1 cellular context compared by ENCODE assay signal in the genomic region with DNA sequence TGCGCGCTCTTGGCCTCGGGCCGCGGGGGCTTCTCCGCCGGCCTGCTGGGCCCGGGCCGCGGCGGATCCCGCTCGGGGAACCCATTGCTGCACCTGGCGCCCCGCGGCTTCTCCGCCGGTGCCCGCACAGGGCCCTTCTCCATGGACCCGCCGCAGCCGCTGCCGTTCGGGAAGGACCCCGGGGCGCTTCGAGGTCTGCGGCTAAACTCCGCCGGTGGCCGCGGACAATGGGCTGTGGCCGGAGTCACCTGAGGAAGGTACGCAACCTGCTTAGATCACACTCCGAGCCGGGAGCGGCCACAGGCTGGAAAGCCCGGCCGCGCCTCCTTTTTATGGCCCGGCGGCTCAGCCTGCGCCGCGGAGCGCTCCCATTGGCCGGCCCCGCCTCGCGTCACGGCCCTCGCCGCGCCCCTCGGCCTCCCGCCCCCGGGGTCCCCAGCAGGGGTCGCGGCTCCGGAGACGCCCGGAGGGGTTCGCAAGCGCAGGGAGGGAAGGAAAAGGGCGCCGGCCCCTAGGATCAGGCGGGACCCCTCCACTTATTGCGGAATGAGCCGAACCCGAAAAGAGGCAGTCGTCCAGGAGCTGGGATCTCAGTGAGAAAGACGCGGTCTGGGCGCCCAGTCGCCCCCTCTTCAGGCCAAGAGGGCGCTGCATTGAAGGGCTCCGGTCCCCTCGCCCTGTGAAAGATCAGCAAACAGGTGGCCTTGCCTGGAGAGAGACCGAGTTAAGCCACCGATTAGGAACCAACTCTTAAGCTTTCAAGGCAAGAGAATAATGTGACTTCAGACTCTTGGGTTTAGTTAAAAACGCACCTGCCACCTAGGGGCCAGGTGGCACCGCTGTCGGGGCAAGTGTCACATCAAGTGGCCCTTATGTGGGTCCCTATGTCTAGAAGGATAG.
TF ChIP-seq lines count a peak whose summit lies in the region.

A gene with protein sequence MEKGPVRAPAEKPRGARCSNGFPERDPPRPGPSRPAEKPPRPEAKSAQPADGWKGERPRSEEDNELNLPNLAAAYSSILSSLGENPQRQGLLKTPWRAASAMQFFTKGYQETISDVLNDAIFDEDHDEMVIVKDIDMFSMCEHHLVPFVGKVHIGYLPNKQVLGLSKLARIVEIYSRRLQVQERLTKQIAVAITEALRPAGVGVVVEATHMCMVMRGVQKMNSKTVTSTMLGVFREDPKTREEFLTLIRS (minus strand): TSS at position 306 of the 900 bp plus-strand sequence. CDS start 163 bp downstream, at position 143.

TF ChIP-seq in HepG2, 621 proteins besides CTCF, POLR2A, EP300 and RAD21 (continued from another document and continues in another):
- TF ChIP-seq, protein P1, sequence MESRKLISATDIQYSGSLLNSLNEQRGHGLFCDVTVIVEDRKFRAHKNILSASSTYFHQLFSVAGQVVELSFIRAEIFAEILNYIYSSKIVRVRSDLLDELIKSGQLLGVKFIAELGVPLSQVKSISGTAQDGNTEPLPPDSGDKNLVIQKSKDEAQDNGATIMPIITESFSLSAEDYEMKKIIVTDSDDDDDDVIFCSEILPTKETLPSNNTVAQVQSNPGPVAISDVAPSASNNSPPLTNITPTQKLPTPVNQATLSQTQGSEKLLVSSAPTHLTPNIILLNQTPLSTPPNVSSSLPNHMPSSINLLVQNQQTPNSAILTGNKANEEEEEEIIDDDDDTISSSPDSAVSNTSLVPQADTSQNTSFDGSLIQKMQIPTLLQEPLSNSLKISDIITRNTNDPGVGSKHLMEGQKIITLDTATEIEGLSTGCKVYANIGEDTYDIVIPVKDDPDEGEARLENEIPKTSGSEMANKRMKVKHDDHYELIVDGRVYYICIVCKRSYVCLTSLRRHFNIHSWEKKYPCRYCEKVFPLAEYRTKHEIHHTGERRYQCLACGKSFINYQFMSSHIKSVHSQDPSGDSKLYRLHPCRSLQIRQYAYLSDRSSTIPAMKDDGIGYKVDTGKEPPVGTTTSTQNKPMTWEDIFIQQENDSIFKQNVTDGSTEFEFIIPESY (CRISPR knock-in tag; IDR thresholded peaks at IDR 0.05) = no peak
- TF ChIP-seq REL (CRISPR knock-in tag; conservative IDR thresholded peaks at IDR 0.05) (no peak), ARHGAP35 (CRISPR knock-in tag; IDR thresholded peaks at IDR 0.05; ENCODE audit: borderline replicate concordance) (no peak), MTF2 (CRISPR knock-in tag; IDR thresholded peaks at IDR 0.05; ENCODE audit: borderline replicate concordance) (no peak; the same call in 1 of the 2 replicates), ZNF558 (CRISPR knock-in tag; IDR thresholded peaks at IDR 0.05; ENCODE audit: borderline replicate concordance) (peak; percentile 82; the same call in 1 of the 2 replicates), PHF5A (CRISPR knock-in tag; IDR thresholded peaks at IDR 0.05; ENCODE audit: low read depth, unreplicated experiment) (no peak), SMAD1 (CRISPR knock-in tag; IDR thresholded peaks at IDR 0.05; ENCODE audit: borderline replicate concordance, low read depth) (no peak), EZH2 (conservative IDR thresholded peaks at IDR 0.05; ENCODE audit: low read depth, low read length) (no peak), PRPF4 (IDR thresholded peaks at IDR 0.05; ENCODE audit: low read depth, low read length, poor library complexity, severe bottlenecking) (no peak), ZNF441 (CRISPR knock-in tag; IDR thresholded peaks at IDR 0.05; ENCODE audit: borderline replicate concordance) (0 out of 2 replicates have a peak, but pooled peaks have one; percentile 7), RORA (CRISPR knock-in tag; IDR thresholded peaks at IDR 0.05) (no peak), ZNF850 (CRISPR knock-in tag; conservative IDR thresholded peaks at IDR 0.05) (no peak), ZNF333 (CRISPR knock-in tag; IDR thresholded peaks at IDR 0.05; ENCODE audit: borderline replicate concordance) (peak; percentile 24; the same call in 1 of the 2 replicates), ZNF33B (CRISPR knock-in tag; IDR thresholded peaks at IDR 0.05) (no peak), ZFY (CRISPR knock-in tag; IDR thresholded peaks at IDR 0.05) (peak; percentile 93), SNAPC2 (CRISPR knock-in tag; IDR thresholded peaks at IDR 0.05) (0 out of 2 replicates have a peak, but pooled peaks have one; percentile 6), RELA (CRISPR knock-in tag; IDR thresholded peaks at IDR 0.05) (no peak), KDM3A (CRISPR knock-in tag; IDR thresholded peaks at IDR 0.05; ENCODE audit: low read depth) (0 out of 2 replicates have a peak, but pooled peaks have one; percentile 8), POLR2G (IDR thresholded peaks at IDR 0.05; ENCODE audit: low read depth, low read length) (peak; percentile 99), ZNF670 (CRISPR knock-in tag; IDR thresholded peaks at IDR 0.05; ENCODE audit: borderline replicate concordance) (peak; percentile 43; the same call in 1 of the 2 replicates), HCFC1 (IDR thresholded peaks at IDR 0.05; ENCODE audit: low read depth, low read length) (no peak), ZNF180 (CRISPR knock-in tag; IDR thresholded peaks at IDR 0.05; ENCODE audit: borderline replicate concordance, low read depth) (no peak), DR1 (CRISPR knock-in tag; IDR thresholded peaks at IDR 0.05) (peak; percentile 83; the same call in 1 of the 2 replicates), ZNF432 (CRISPR knock-in tag; IDR thresholded peaks at IDR 0.05; ENCODE audit: borderline replicate concordance) (no peak)
- TF ChIP-seq, protein P2, sequence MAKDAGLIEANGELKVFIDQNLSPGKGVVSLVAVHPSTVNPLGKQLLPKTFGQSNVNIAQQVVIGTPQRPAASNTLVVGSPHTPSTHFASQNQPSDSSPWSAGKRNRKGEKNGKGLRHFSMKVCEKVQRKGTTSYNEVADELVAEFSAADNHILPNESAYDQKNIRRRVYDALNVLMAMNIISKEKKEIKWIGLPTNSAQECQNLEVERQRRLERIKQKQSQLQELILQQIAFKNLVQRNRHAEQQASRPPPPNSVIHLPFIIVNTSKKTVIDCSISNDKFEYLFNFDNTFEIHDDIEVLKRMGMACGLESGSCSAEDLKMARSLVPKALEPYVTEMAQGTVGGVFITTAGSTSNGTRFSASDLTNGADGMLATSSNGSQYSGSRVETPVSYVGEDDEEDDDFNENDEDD (CRISPR knock-in tag; IDR thresholded peaks at IDR 0.05; ENCODE audit: borderline replicate concordance) = peak; percentile 9; the same call in 1 of the 2 replicates
- TF ChIP-seq, protein P3, sequence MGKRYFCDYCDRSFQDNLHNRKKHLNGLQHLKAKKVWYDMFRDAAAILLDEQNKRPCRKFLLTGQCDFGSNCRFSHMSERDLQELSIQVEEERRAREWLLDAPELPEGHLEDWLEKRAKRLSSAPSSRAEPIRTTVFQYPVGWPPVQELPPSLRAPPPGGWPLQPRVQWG (CRISPR knock-in tag; IDR thresholded peaks at IDR 0.05; ENCODE audit: borderline replicate concordance, low read depth) = no peak
- TF ChIP-seq, protein P4, sequence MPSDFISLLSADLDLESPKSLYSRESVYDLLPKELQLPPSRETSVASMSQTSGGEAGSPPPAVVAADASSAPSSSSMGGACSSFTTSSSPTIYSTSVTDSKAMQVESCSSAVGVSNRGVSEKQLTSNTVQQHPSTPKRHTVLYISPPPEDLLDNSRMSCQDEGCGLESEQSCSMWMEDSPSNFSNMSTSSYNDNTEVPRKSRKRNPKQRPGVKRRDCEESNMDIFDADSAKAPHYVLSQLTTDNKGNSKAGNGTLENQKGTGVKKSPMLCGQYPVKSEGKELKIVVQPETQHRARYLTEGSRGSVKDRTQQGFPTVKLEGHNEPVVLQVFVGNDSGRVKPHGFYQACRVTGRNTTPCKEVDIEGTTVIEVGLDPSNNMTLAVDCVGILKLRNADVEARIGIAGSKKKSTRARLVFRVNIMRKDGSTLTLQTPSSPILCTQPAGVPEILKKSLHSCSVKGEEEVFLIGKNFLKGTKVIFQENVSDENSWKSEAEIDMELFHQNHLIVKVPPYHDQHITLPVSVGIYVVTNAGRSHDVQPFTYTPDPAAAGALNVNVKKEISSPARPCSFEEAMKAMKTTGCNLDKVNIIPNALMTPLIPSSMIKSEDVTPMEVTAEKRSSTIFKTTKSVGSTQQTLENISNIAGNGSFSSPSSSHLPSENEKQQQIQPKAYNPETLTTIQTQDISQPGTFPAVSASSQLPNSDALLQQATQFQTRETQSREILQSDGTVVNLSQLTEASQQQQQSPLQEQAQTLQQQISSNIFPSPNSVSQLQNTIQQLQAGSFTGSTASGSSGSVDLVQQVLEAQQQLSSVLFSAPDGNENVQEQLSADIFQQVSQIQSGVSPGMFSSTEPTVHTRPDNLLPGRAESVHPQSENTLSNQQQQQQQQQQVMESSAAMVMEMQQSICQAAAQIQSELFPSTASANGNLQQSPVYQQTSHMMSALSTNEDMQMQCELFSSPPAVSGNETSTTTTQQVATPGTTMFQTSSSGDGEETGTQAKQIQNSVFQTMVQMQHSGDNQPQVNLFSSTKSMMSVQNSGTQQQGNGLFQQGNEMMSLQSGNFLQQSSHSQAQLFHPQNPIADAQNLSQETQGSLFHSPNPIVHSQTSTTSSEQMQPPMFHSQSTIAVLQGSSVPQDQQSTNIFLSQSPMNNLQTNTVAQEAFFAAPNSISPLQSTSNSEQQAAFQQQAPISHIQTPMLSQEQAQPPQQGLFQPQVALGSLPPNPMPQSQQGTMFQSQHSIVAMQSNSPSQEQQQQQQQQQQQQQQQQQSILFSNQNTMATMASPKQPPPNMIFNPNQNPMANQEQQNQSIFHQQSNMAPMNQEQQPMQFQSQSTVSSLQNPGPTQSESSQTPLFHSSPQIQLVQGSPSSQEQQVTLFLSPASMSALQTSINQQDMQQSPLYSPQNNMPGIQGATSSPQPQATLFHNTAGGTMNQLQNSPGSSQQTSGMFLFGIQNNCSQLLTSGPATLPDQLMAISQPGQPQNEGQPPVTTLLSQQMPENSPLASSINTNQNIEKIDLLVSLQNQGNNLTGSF (CRISPR knock-in tag; IDR thresholded peaks at IDR 0.05) = no peak
- TF ChIP-seq, protein P5, sequence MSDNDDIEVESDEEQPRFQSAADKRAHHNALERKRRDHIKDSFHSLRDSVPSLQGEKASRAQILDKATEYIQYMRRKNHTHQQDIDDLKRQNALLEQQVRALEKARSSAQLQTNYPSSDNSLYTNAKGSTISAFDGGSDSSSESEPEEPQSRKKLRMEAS (IDR thresholded peaks at IDR 0.05) = peak; percentile 18
- TF ChIP-seq, protein P6, sequence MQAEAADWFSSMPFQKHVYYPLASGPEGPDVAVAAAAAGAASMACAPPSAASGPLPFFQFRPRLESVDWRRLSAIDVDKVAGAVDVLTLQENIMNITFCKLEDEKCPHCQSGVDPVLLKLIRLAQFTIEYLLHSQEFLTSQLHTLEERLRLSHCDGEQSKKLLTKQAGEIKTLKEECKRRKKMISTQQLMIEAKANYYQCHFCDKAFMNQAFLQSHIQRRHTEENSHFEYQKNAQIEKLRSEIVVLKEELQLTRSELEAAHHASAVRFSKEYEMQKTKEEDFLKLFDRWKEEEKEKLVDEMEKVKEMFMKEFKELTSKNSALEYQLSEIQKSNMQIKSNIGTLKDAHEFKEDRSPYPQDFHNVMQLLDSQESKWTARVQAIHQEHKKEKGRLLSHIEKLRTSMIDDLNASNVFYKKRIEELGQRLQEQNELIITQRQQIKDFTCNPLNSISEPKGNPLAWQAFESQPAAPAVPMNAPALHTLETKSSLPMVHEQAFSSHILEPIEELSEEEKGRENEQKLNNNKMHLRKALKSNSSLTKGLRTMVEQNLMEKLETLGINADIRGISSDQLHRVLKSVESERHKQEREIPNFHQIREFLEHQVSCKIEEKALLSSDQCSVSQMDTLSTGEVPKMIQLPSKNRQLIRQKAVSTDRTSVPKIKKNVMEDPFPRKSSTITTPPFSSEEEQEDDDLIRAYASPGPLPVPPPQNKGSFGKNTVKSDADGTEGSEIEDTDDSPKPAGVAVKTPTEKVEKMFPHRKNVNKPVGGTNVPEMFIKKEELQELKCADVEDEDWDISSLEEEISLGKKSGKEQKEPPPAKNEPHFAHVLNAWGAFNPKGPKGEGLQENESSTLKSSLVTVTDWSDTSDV (CRISPR knock-in tag; IDR thresholded peaks at IDR 0.05) = no peak
- TF ChIP-seq, protein P7, sequence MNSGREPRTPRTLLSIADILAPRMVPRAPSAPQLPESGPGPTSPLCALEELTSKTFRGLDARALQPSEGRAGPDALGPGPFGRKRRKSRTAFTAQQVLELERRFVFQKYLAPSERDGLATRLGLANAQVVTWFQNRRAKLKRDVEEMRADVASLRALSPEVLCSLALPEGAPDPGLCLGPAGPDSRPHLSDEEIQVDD (CRISPR knock-in tag; IDR thresholded peaks at IDR 0.05; ENCODE audit: borderline replicate concordance) = no peak
- TF ChIP-seq, protein P8, sequence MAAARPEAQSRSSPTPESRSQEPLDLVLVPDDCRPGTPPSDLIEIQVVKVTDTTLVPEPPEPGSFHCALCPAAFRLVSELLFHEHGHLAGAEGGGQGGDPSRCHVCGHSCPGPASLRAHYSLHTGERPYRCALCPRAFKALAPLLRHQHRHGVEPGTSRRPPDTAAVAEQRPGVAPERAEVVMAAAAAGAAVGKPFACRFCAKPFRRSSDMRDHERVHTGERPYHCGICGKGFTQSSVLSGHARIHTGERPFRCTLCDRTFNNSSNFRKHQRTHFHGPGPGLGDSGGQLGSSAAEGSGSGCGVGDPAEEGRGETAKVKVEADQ (CRISPR knock-in tag; IDR thresholded peaks at IDR 0.05; ENCODE audit: borderline replicate concordance) = peak; percentile 41; the same call in 1 of the 2 replicates
- TF ChIP-seq, protein P9, sequence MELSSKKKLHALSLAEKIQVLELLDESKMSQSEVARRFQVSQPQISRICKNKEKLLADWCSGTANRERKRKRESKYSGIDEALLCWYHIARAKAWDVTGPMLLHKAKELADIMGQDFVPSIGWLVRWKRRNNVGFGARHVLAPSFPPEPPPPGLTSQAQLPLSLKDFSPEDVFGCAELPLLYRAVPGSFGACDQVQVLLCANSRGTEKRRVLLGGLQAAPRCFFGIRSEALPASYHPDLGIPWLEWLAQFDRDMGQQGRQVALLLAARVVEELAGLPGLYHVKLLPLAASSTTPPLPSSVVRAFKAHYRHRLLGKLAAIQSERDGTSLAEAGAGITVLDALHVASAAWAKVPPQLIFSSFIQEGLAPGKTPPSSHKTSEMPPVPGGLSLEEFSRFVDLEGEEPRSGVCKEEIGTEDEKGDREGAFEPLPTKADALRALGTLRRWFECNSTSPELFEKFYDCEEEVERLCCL (CRISPR knock-in tag; IDR thresholded peaks at IDR 0.05; ENCODE audit: borderline replicate concordance) = no peak
